Comparison of ENCODE assay signal across 2 cellular contexts in genomic region chr15:68010366-68010765, GRCh38.
TF ChIP-seq lines count a peak whose summit lies in the region.

No MANE protein-coding gene starts in this region.

TF ChIP-seq in GM23338, 12 proteins besides CTCF, POLR2A, EP300 and RAD21 (continued from another document):
- TF ChIP-seq ZNF462 (CRISPR knock-in tag; IDR thresholded peaks at IDR 0.05) (no peak), ZNF331 (CRISPR knock-in tag; IDR thresholded peaks at IDR 0.05; ENCODE audit: low read depth) (no peak)

TF ChIP-seq in WTC11, 78 proteins besides CTCF, POLR2A, EP300 and RAD21 (continued from another document):
- TF ChIP-seq ARID4B (CRISPR knock-in tag; IDR thresholded peaks at IDR 0.05; ENCODE audit: borderline replicate concordance) (no peak), RORB (CRISPR knock-in tag; IDR thresholded peaks at IDR 0.05) (no peak), PREB (CRISPR knock-in tag; IDR thresholded peaks at IDR 0.05; ENCODE audit: borderline replicate concordance) (no peak), ZSCAN18 (CRISPR knock-in tag; IDR thresholded peaks at IDR 0.05) (no peak), NFYB (CRISPR knock-in tag; conservative IDR thresholded peaks at IDR 0.05; ENCODE audit: low read depth) (no peak), FOXJ3 (CRISPR knock-in tag; IDR thresholded peaks at IDR 0.05; ENCODE audit: borderline replicate concordance) (no peak), CDX4 (CRISPR knock-in tag; IDR thresholded peaks at IDR 0.05; ENCODE audit: borderline replicate concordance) (no peak), CREB1 (CRISPR knock-in tag; IDR thresholded peaks at IDR 0.05) (no peak), MXD4 (CRISPR knock-in tag; IDR thresholded peaks at IDR 0.05; ENCODE audit: borderline replicate concordance) (no peak), ZNF138 (CRISPR knock-in tag; conservative IDR thresholded peaks at IDR 0.05) (no peak), USF1 (CRISPR knock-in tag; IDR thresholded peaks at IDR 0.05) (no peak)
